In genomic region chr2:241736111-241736510, GRCh38 we compare ENCODE assay signal across 12 cellular contexts. TPM values are rescaled to one million over a fixed set of nuclear protein-coding genes. Genes with fewer than 3 reads are reported as not detected.
DNase-seq lines count a peak whose midpoint lies in the region; ATAC-seq, FAIRE-seq and TF ChIP-seq lines count a peak whose summit lies in the region.
"Had no signal": no experiment of that assay in that cellular context is flagged by ENCODE, and none has a peak within 500 bp of the region (broad histone marks: within the 10 kb centered on the region; RNA-seq: fewer than 3 reads in every experiment).

No MANE protein-coding gene starts in this region.

- no peaks in the 10 kb centered on the region for H3K79me1 ChIP-seq in H9 (ENCODE audit: insufficient read depth, low read depth, low read length, poor library complexity, severe bottlenecking)

- no peak overlapping the region for H2BK120ac ChIP-seq in H9 (ENCODE audit: low read depth, low read length, poor library complexity, severe bottlenecking)

- H3K9ac ChIP-seq in H9 (ENCODE audit: extremely low read depth, insufficient read length, low read length), result no peak overlapping the region

- H3K18ac ChIP-seq in H9 (ENCODE audit: insufficient read length, low read depth, low read length), result no peak overlapping the region

- no CpG with 5 or more reads among the region's 3 CpGs for WGBS in H9 (ENCODE audit: extremely low coverage, insufficient read length, low lambda C conversion rate)

- H3K23me2 ChIP-seq in H9 (ENCODE audit: insufficient read length, low read depth, low read length, poor library complexity, severe bottlenecking), result peaks cover 12% of the 10 kb centered on the region

- H3K4ac ChIP-seq in H9 (ENCODE audit: low read depth, low read length), result no peak overlapping the region

- no peak overlapping the region for H4K8ac ChIP-seq in H9 (replicated peaks; ENCODE audit: insufficient read length, low read depth, low read length)

- H3K79me2 ChIP-seq in H9 (ENCODE audit: insufficient read depth, low read length), result no peaks in the 10 kb centered on the region

- no peak overlapping the region for H2BK12ac ChIP-seq in H9 (ENCODE audit: insufficient read length, low read depth, low read length)

- ATAC-seq in CD4-positive, CD25-positive, alpha-beta regulatory T cell (ENCODE audit: low read depth in 2 of 2), result no peak
- ATAC-seq in natural killer cell (no peak), HG03342 (IDR thresholded peaks at IDR 0.05; ENCODE audit: unreplicated experiment) (no peak)

- no peaks in the 10 kb centered on the region for H3K9me3 ChIP-seq in CD4-positive, CD25-positive, alpha-beta regulatory T cell (ENCODE audit: control insufficient read depth in 2 of 2, low read length in 2 of 2)
- H3K9me3 ChIP-seq in H9 (ENCODE audit: control insufficient read depth, low read depth, low read length), result no peaks in the 10 kb centered on the region
- H3K9me3 ChIP-seq in Peyer's patch, result no peaks in the 10 kb centered on the region
- H3K9me3 ChIP-seq: ovary had no signal

- no peaks in the 10 kb centered on the region for H3K9me3 Mint-ChIP-seq in CD4-positive, CD25-positive, alpha-beta regulatory T cell
- H3K9me3 Mint-ChIP-seq in H9 (no peaks in the 10 kb centered on the region), natural killer cell (no peaks in the 10 kb centered on the region)
- no peaks in the 10 kb centered on the region for H3K9me3 Mint-ChIP-seq in activated naive CD8-positive, alpha-beta T cell treated with anti-CD3 and anti-CD28 coated beads for 36 hours

- no peaks in the 10 kb centered on the region for H3K27me3 ChIP-seq in CD4-positive, CD25-positive, alpha-beta regulatory T cell (ENCODE audit: control insufficient read depth, insufficient read depth, low read length)
- H3K27me3 ChIP-seq in H9 (ENCODE audit: insufficient read depth, low read length) (no peaks in the 10 kb centered on the region), Peyer's patch (no peaks in the 10 kb centered on the region)
- H3K27me3 ChIP-seq: ovary had no signal

- no peak overlapping the region for H2AFZ ChIP-seq in H9 (ENCODE audit: low read length)

- H3K4me1 Mint-ChIP-seq in CD4-positive, CD25-positive, alpha-beta regulatory T cell, result peaks cover 0 to 55% (median 25%) of the 10 kb centered on the region in 4 donors
- H3K4me1 Mint-ChIP-seq in H9, result 0 out of 4 replicates have a peak, but pooled peaks cover 0 to 2% of the 10 kb centered on the region in 2 experiments
- H3K4me1 Mint-ChIP-seq in activated naive CD8-positive, alpha-beta T cell treated with anti-CD3 and anti-CD28 coated beads for 36 hours, result peaks cover 42% of the 10 kb centered on the region
- H3K4me1 Mint-ChIP-seq in natural killer cell, result peaks cover 23 to 37% of the 10 kb centered on the region in 2 donors

- FAIRE-seq in frontal cortex (lab: Jason Lieb, UNC), result no peak
- FAIRE-seq: TTC549 had no signal

- H3K4me3 ChIP-seq in CD4-positive, CD25-positive, alpha-beta regulatory T cell (ENCODE audit: low read depth, low read length), result no peak overlapping the region
- H3K4me3 ChIP-seq in Peyer's patch, result peak overlapping the region in 1 of 4 donors; percentile 82

- no peak overlapping the region for H2AK5ac ChIP-seq in H9 (ENCODE audit: insufficient read length, low read length)

- no peak overlapping the region for H3K14ac ChIP-seq in H9 (ENCODE audit: insufficient read depth, low read length)

- intact Hi-C loops in natural killer cell (cut with micrococcal nuclease), result no loop called here

- no peak overlapping the region for H3K56ac ChIP-seq in H9 (ENCODE audit: insufficient read length, low read depth, low read length)

- peak overlapping the region; percentile 84 to 88 (median 85) for H3K4me3 Mint-ChIP-seq in CD4-positive, CD25-positive, alpha-beta regulatory T cell
- H3K4me3 Mint-ChIP-seq in H9, result peak overlapping the region; percentile 73 to 84
- H3K4me3 Mint-ChIP-seq in activated naive CD8-positive, alpha-beta T cell treated with anti-CD3 and anti-CD28 coated beads for 36 hours, result peak overlapping the region; percentile 84
- peak overlapping the region; percentile 68 for H3K4me3 Mint-ChIP-seq in natural killer cell

- H3K36me3 ChIP-seq in CD4-positive, CD25-positive, alpha-beta regulatory T cell (ENCODE audit: control insufficient read depth, insufficient read depth, low read length), result no peaks in the 10 kb centered on the region
- peaks cover 0 to 5% (median 0%) of the 10 kb centered on the region in 3 donors for H3K36me3 ChIP-seq in Peyer's patch
- H3K36me3 ChIP-seq: ovary had no signal

- H3K27ac Mint-ChIP-seq in CD4-positive, CD25-positive, alpha-beta regulatory T cell, result peak overlapping the region in 1 of 3 donors; percentile 76
- H3K27ac Mint-ChIP-seq in H9 (no peak overlapping the region), natural killer cell (no peak overlapping the region)
- peak overlapping the region; percentile 38 for H3K27ac Mint-ChIP-seq in activated naive CD8-positive, alpha-beta T cell treated with anti-CD3 and anti-CD28 coated beads for 36 hours

- H3K23ac ChIP-seq in H9 (ENCODE audit: insufficient read length, low read depth, low read length), result no peak overlapping the region

- H4K5ac ChIP-seq in H9 (ENCODE audit: insufficient read length, low read depth, low read length), result no peak overlapping the region

- peaks cover 36% of the 10 kb centered on the region for H3K4me1 ChIP-seq in CD4-positive, CD25-positive, alpha-beta regulatory T cell (ENCODE audit: control insufficient read depth, insufficient read depth, low read length, poor library complexity, severe bottlenecking)
- H3K4me1 ChIP-seq in H9 (ENCODE audit: insufficient read depth, low read length), result no peaks in the 10 kb centered on the region
- peaks cover 0 to 14% (median 5%) of the 10 kb centered on the region in 4 donors for H3K4me1 ChIP-seq in Peyer's patch

- no peak overlapping the region for H4K91ac ChIP-seq in H9 (ENCODE audit: insufficient read length, low read depth, low read length)

- DNase-seq in CD4-positive, CD25-positive, alpha-beta regulatory T cell, result no peak
- DNase-seq in H9 (no peak), natural killer cell (no peak), Peyer's patch (no peak), frontal cortex (ENCODE audit: low spot score in 2 of 2) (no peak)
- no peak for DNase-seq in activated naive CD8-positive, alpha-beta T cell treated with anti-CD3 and anti-CD28 coated beads for 36 hours
- no peak for DNase-seq in central memory CD4-positive, alpha-beta T cell
- DNase-seq: activated effector memory CD4-positive, alpha-beta T cell treated with Interleukin-2 at 50 U/mL for 16 hours had no signal

- no peak for TF ChIP-seq POLR2A in Peyer's patch (IDR thresholded peaks at IDR 0.05)

- H4K20me1 ChIP-seq in H9 (ENCODE audit: control insufficient read depth, insufficient read depth, insufficient read length), result peaks cover 6% of the 10 kb centered on the region

- H3T11ph ChIP-seq in H9 (ENCODE audit: low read length), result no peak overlapping the region

- H2BK20ac ChIP-seq in H9 (ENCODE audit: low read depth, low read length, poor library complexity, severe bottlenecking), result no peak overlapping the region

- no peak overlapping the region for H2BK5ac ChIP-seq in H9 (ENCODE audit: insufficient read length, low read length)

- no peak for TF ChIP-seq CTCF in H9 (conservative IDR thresholded peaks at IDR 0.05)
- no peak for TF ChIP-seq CTCF in natural killer cell (IDR thresholded peaks at IDR 0.05)
- no peak for TF ChIP-seq CTCF in Peyer's patch (IDR thresholded peaks at IDR 0.05)

- no peak overlapping the region for H2BK15ac ChIP-seq in H9 (ENCODE audit: low read depth, low read length)

- H3K27me3 Mint-ChIP-seq in CD4-positive, CD25-positive, alpha-beta regulatory T cell, result no peaks in the 10 kb centered on the region
- H3K27me3 Mint-ChIP-seq in H9 (ENCODE audit: low read depth) (peaks cover 22% of the 10 kb centered on the region), natural killer cell (ENCODE audit: low read depth in 2 of 2) (no peaks in the 10 kb centered on the region)
- no peaks in the 10 kb centered on the region for H3K27me3 Mint-ChIP-seq in activated naive CD8-positive, alpha-beta T cell treated with anti-CD3 and anti-CD28 coated beads for 36 hours

- peaks cover 4% of the 10 kb centered on the region for H3K36me3 Mint-ChIP-seq in CD4-positive, CD25-positive, alpha-beta regulatory T cell
- H3K36me3 Mint-ChIP-seq in H9 (ENCODE audit: insufficient read depth in 1 of 3, low read depth in 3 of 3), result peaks cover 0 to 4% (median under 1%) of the 10 kb centered on the region in 3 experiments; a peak in 2 of 7 replicates
- H3K36me3 Mint-ChIP-seq in activated naive CD8-positive, alpha-beta T cell treated with anti-CD3 and anti-CD28 coated beads for 36 hours, result peaks cover 26% of the 10 kb centered on the region
- H3K36me3 Mint-ChIP-seq in natural killer cell, result no peaks in the 10 kb centered on the region

- H3K4me2 ChIP-seq in H9 (ENCODE audit: insufficient read depth, insufficient read length, low read length), result no peak overlapping the region

- no peak overlapping the region for H3K27ac ChIP-seq in CD4-positive, CD25-positive, alpha-beta regulatory T cell (ENCODE audit: insufficient read depth, low read length, poor library complexity, severe bottlenecking)
- no peak overlapping the region for H3K27ac ChIP-seq in H9 (ENCODE audit: insufficient read length, low read depth, low read length)
- H3K27ac ChIP-seq in Peyer's patch, result no peak overlapping the region

RNA-seq across cellular contexts. Expression of gene D2HGDH, which starts 1.7 kb away (rescaled TPM):
- total RNA-seq in CD4-positive, CD25-positive, alpha-beta regulatory T cell, result 38.4 TPM
- polyA plus RNA-seq in CD4-positive, CD25-positive, alpha-beta regulatory T cell, result 1 to 10 TPM in 3 of 4 donors, under 1 TPM in 1; 0.73 to 3.7 (median 3.0) TPM
- total RNA-seq in H9 (2021) (10.0 TPM in 2 replicates), natural killer cell (10 to 100 TPM; 28.9 to 45.5 (median 43.4) TPM), Peyer's patch (100 to 1,000 TPM in 1 of 4 donors, 10 to 100 TPM in 3; 36.4 to 122 (median 77.7) TPM), frontal cortex (9.4 TPM)
- 10 to 100 TPM; 26.9 to 29.3 TPM for total RNA-seq in activated naive CD8-positive, alpha-beta T cell treated with anti-CD3 and anti-CD28 coated beads for 36 hours

RNA-seq across cellular contexts. Expression of gene ING5, which starts 34.3 kb away (rescaled TPM):
- total RNA-seq in CD4-positive, CD25-positive, alpha-beta regulatory T cell, result 64.8 TPM
- 10 to 100 TPM; 16.7 to 27.3 (median 19.1) TPM for polyA plus RNA-seq in CD4-positive, CD25-positive, alpha-beta regulatory T cell
- 60.4 and 66.0 TPM in 2 replicates for total RNA-seq in H9 (2021)
- 10 to 100 TPM; 37.1 to 45.5 TPM for total RNA-seq in activated naive CD8-positive, alpha-beta T cell treated with anti-CD3 and anti-CD28 coated beads for 36 hours
- total RNA-seq in natural killer cell, result 10 to 100 TPM; 25.6 to 40.9 (median 34.7) TPM
- 100 to 1,000 TPM in 1 of 4 donors, 10 to 100 TPM in 3; 33.1 to 105 (median 73.5) TPM for total RNA-seq in Peyer's patch
- total RNA-seq in frontal cortex, result 24.1 TPM

RNA-seq across cellular contexts. Expression of gene GAL3ST2, which starts 40.5 kb away (rescaled TPM):
- total RNA-seq in CD4-positive, CD25-positive, alpha-beta regulatory T cell, result 1.1 TPM
- polyA plus RNA-seq in CD4-positive, CD25-positive, alpha-beta regulatory T cell, result not detected
- total RNA-seq in H9 (2021), result 0.33 and 0.37 TPM in 2 replicates
- total RNA-seq in activated naive CD8-positive, alpha-beta T cell treated with anti-CD3 and anti-CD28 coated beads for 36 hours, result under 1 TPM in 1 of 2 experiments, not detected in 1; 0.31 TPM
- under 1 TPM in 1 of 3 donors, not detected in 2; 0.88 TPM for total RNA-seq in natural killer cell
- 1 to 10 TPM in 1 of 4 donors, under 1 TPM in 1, not detected in 2; 0.80 to 3.3 TPM for total RNA-seq in Peyer's patch
- 0.41 TPM for total RNA-seq in frontal cortex
- total RNA-seq: dermis blood vessel endothelial cell had no signal

RNA-seq across cellular contexts. Expression of gene DTYMK, which starts 49.5 kb away (rescaled TPM):
- total RNA-seq in CD4-positive, CD25-positive, alpha-beta regulatory T cell, result 13.1 TPM
- 10 to 100 TPM; 32.2 to 45.6 (median 39.9) TPM for polyA plus RNA-seq in CD4-positive, CD25-positive, alpha-beta regulatory T cell
- total RNA-seq in H9 (2021), result 75.6 and 76.0 TPM in 2 replicates
- total RNA-seq in activated naive CD8-positive, alpha-beta T cell treated with anti-CD3 and anti-CD28 coated beads for 36 hours, result 100 to 1,000 TPM; 116 to 121 TPM
- total RNA-seq in natural killer cell, result 10 to 100 TPM; 15.4 to 17.5 (median 15.6) TPM
- total RNA-seq in Peyer's patch, result 10 to 100 TPM; 14.2 to 23.9 (median 19.2) TPM
- total RNA-seq in frontal cortex, result 8.6 TPM
